Comparison of ENCODE assay signal across 8 cellular contexts in the genomic region with DNA sequence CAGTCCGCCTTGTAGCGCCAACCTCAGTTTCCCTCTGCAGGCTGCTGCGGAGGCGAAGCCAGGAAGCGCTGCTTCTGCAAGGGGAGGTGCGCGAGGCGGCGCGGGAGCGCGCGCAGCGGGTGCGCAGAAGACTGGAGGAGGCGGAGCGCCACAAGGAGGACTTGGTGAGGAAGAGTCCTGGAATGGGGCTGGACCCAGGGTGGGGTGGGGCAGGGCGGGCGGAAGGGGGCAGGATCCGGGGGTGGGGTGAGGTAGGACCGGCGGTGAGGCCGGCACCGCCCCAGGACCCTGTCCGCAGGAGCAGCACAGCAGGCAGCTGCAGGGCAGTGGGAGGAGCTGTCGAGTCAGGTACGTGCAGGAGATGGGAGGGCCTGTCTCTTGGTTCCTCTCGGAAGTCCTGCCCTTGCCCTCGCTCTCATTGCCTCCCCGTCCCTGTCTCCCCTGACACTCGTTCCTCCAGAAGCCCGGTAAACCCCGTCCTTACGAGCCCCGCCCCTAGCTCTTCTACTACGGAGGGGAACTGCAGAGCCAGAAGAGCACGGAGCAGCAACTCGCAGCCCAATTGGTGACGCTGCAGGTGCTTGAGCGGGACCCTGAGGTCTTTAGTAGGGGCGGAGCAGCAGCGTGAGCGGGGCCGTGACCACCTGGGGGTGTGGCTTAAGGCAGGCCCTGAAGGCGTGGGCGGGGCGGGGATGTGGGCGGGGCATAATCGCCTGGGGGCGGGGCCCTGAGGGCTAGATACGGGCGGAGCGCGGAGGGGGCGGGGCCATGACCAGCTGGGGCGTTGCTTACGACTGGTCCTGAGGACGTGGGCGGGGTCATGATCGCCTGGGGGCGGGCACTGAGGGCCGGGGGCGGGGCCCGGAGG.
DNase-seq lines count a peak whose midpoint lies in the region; ATAC-seq, FAIRE-seq and TF ChIP-seq lines count a peak whose summit lies in the region.
"Not testable (repeated sequence)": the region's sequence is repeated elsewhere in the genome, so short reads cannot be mapped to it uniquely, and the experiment has no call there.

No MANE protein-coding gene starts in this region.

- not testable (repeated sequence) for H4K20me1 ChIP-seq in endothelial cell of umbilical vein (replicated peaks; ENCODE audit: control insufficient read depth, extremely low read depth, insufficient read depth, low read length)

- not testable (repeated sequence) for H3K27ac ChIP-seq in endothelial cell of umbilical vein (ENCODE audit: insufficient read depth, low read depth, low read length)

- H3K4me1 ChIP-seq in endothelial cell of umbilical vein (ENCODE audit: control insufficient read depth, extremely low read depth, insufficient read depth, low read length), result not testable (repeated sequence)

- POLR2A ChIA-PET in endothelial cell of umbilical vein (lab: Charles Lee), result not testable (repeated sequence)

- ATAC-seq in GM21423 (IDR thresholded peaks at IDR 0.05; ENCODE audit: unreplicated experiment), result peak; percentile 67

- H3K4me2 ChIP-seq in endothelial cell of umbilical vein (ENCODE audit: insufficient read depth, low read length), result peak overlapping the region; percentile 78

- peak; percentile 91 for FAIRE-seq in endothelial cell of umbilical vein (lab: Jason Lieb, UNC)

- not testable (repeated sequence) for TF ChIP-seq POLR2A in endothelial cell of umbilical vein (IDR thresholded peaks at IDR 0.05; ENCODE audit: low read depth, low read length)

- not testable (repeated sequence) for H3K27me3 ChIP-seq in endothelial cell of umbilical vein (ENCODE audit: control insufficient read depth in 2 of 2, insufficient read depth in 2 of 2, low read length in 2 of 2)

- dilution Hi-C loops in endothelial cell of umbilical vein (cut with MboI; ENCODE audit: extremely low pct_ligation_motif_present, low sequenced_read_pairs), result not testable (repeated sequence)

- DNase-seq in Caki2 (ENCODE audit: low read depth), result peak; percentile 96
- DNase-seq in HUDEP-2 (lab: John Stamatoyannopoulos, UW; ENCODE audit: unreplicated experiment in 76 of 76), result peak in 75 of 76 experiments; percentile 21 to 96 (median 88)
- peak; percentile 93 for DNase-seq in NOMO-1 treated with dmso at 0.1 percent for 144 hours (lab: John Stamatoyannopoulos, UW; ENCODE audit: unreplicated experiment)
- DNase-seq in activated CD8-positive, alpha-beta memory T cell treated with anti-CD3 and anti-CD28 coated beads, Interleukin-2, amount 50 U/mL, for 1 hour (ENCODE audit: extremely low read depth), result peak; percentile 91
- peak; percentile 88 for DNase-seq in endothelial cell of umbilical vein (ENCODE audit: low read depth, low spot score)
- peak; percentile 90 for DNase-seq in midbrain (lab: John Stamatoyannopoulos, UW)
- DNase-seq in stimulated activated CD8-positive, alpha-beta memory T cell treated with anti-CD3 and anti-CD28 coated beads, Interleukin-15, amount 100 ng/mL, for 48 hours (ENCODE audit: low read depth in 2 of 2), result peak; percentile 91 to 92

- in situ Hi-C loops in Caki2 (cut with HindIII; ENCODE audit: low pct_unique_long_range_greater_than_20kb, low sequenced_read_pairs), result not testable (repeated sequence)

- CTCF ChIA-PET in endothelial cell of umbilical vein (lab: Charles Lee), result interaction anchor here (1.1 to 1.2 kb wide), 2 partner anchors 81 to 97 kb away, joined by 3 to 6 read pairs; no protein-coding TSS in a partner anchor

- not testable (repeated sequence) for H3K9me3 ChIP-seq in endothelial cell of umbilical vein (replicated peaks; ENCODE audit: control insufficient read depth, insufficient read depth, low read length)

- peak overlapping the region; percentile 32 to 61 (median 41) for H3K4me3 ChIP-seq in endothelial cell of umbilical vein (replicated peaks in 1 of 3; ENCODE audit: insufficient read depth in 1 of 3, low read depth in 1 of 3, low read length in 3 of 3)

- BruUV-seq in endothelial cell of umbilical vein (replicated peaks; lab: Mats Ljungman, UMichigan), result not testable (repeated sequence)

- H3K36me3 ChIP-seq in endothelial cell of umbilical vein (ENCODE audit: control insufficient read depth in 2 of 2, extremely low read depth in 1 of 2, insufficient read depth in 2 of 2, low read length in 2 of 2), result not testable (repeated sequence)

- H2AFZ ChIP-seq in endothelial cell of umbilical vein (ENCODE audit: low read depth, low read length), result peak overlapping the region; percentile 97

- H3K79me2 ChIP-seq in endothelial cell of umbilical vein (ENCODE audit: control insufficient read depth, insufficient read depth, low read length), result not testable (repeated sequence)

- TF ChIP-seq CTCF in endothelial cell of umbilical vein (IDR thresholded peaks at IDR 0.05; ENCODE audit: extremely low read depth in 1 of 2, insufficient read depth in 1 of 2, low read depth in 1 of 2, low read length in 2 of 2), result not testable (repeated sequence)

- not testable (repeated sequence) for H3K9me1 ChIP-seq in endothelial cell of umbilical vein (replicated peaks; ENCODE audit: control insufficient read depth, extremely low read depth, insufficient read depth, low read length)

- not testable (repeated sequence) for H3K9ac ChIP-seq in endothelial cell of umbilical vein (replicated peaks; ENCODE audit: extremely low read depth, insufficient read depth, low read length)

- intact Hi-C loops in endothelial cell of umbilical vein (cut with micrococcal nuclease), result loop anchor here (5.0 kb wide), 1 partner anchor 80 kb away; no protein-coding TSS in a partner anchor
